30 cellular contexts compared by ENCODE assay signal in the genomic region with DNA sequence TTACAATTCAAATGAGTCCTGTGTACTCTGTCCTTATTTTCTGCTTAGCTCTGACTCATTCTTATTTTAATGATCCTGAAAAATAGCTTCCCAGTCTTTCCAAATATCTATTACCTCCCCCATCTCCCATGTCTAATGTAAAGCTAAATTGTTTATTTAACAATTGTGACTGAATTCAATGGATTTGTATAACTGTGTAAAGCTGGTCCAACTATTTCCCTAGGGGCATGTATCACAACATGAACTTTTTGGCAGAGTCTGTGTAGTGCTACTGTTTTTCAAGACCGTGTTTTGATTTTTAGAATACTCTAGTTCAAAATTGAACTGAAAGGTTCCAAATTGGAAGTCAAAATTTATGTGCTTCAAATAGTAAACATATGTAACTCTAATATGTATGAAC.
DNase-seq lines count a peak whose midpoint lies in the region; ATAC-seq and TF ChIP-seq lines count a peak whose summit lies in the region.
"Had no signal": no experiment of that assay in that cellular context is flagged by ENCODE, and none has a peak within 500 bp of the region (broad histone marks: within the 10 kb centered on the region; RNA-seq: fewer than 3 reads in every experiment).

No MANE protein-coding gene starts in this region.

- H3K27ac ChIP-seq in ACC112 (ENCODE audit: low read depth, low read length), result no peak overlapping the region
- H3K27ac ChIP-seq in PC-3 (ENCODE audit: low read length), result peak overlapping the region; percentile 41
- no peak overlapping the region for H3K27ac ChIP-seq in body of pancreas
- H3K27ac ChIP-seq in adrenal gland, result no peak overlapping the region
- H3K27ac ChIP-seq: A549, BLaER1, lower lobe of right lung, pancreas, SK-N-MC, thoracic aorta, vagina had no signal

- WGBS in body of pancreas, 2 donors, result 70 to 76% methylated on average over 1 of the region's 1 CpG
- 52 to 80% (median 72%) methylated on average over 1 of the region's 1 CpG for WGBS in adrenal gland, 4 donors

- POLR2A ChIA-PET in PC-3 (lab: Charles Lee; ENCODE audit: unreplicated experiment), result no interaction called here

- BruUV-seq in PC-3 (replicated peaks; lab: Mats Ljungman, UMichigan), result no TSS peak

- H3K9me3 Mint-ChIP-seq in HFFc6, result no peaks in the 10 kb centered on the region
- H3K9me3 Mint-ChIP-seq: activated CD4-positive, alpha-beta T cell treated with anti-CD3 and anti-CD28 coated beads, Interleukin-2, amount 10 ng/mL, durations not matched to agents 24 days and 14 days; activated naive CD8-positive, alpha-beta T cell treated with anti-CD3 and anti-CD28 coated beads for 36 hours; nephron; T-helper 1 cell treated with Interleukin-12 subunit alpha and Interleukin-12 subunit beta and Interleukin-4 antibody, amounts not matched to agents 30 μg/mL and 1 μg/mL, for 36 hours had no signal

- intact Hi-C loops in PC-3 (cut with micrococcal nuclease), result no loop called here
- intact Hi-C loops in body of pancreas (cut with DNase I), result no loop called here
- intact Hi-C loops in adrenal gland (cut with DNase I), result no loop called here

- TF ChIP-seq POLR2A in body of pancreas (IDR thresholded peaks at IDR 0.05), result no peak
- no peak for TF ChIP-seq POLR2A in adrenal gland (IDR thresholded peaks at IDR 0.05)

- H3F3A ChIP-seq in PC-3 (ENCODE audit: low read length, unreplicated experiment), result no peaks in the 10 kb centered on the region

- H3K9me3 ChIP-seq in PC-3 (ENCODE audit: low read length) (no peaks in the 10 kb centered on the region), body of pancreas (no peaks in the 10 kb centered on the region), adrenal gland (replicated peaks in 1 of 3) (no peaks in the 10 kb centered on the region)
- H3K9me3 ChIP-seq: A549, BLaER1, lower lobe of right lung, MG63, mucosa of descending colon, pancreas, thoracic aorta, vagina had no signal

- H3K27me3 ChIP-seq in ACC112 (ENCODE audit: insufficient read depth, low read length) (no peaks in the 10 kb centered on the region), PC-3 (ENCODE audit: low read length) (no peaks in the 10 kb centered on the region), body of pancreas (no peaks in the 10 kb centered on the region), adrenal gland (no peaks in the 10 kb centered on the region)
- H3K27me3 ChIP-seq: BLaER1, MG63, pancreas, vagina had no signal

- no peaks in the 10 kb centered on the region for H4K20me1 ChIP-seq in PC-3 (ENCODE audit: low read length)
- H4K20me1 ChIP-seq: BLaER1 had no signal

- H3K4me1 Mint-ChIP-seq in HFFc6 (ENCODE audit: low read depth), result peaks cover 28% of the 10 kb centered on the region
- H3K4me1 Mint-ChIP-seq: activated CD4-positive, alpha-beta T cell treated with anti-CD3 and anti-CD28 coated beads, Interleukin-2, amount 10 ng/mL, durations not matched to agents 24 days and 14 days; activated naive CD8-positive, alpha-beta T cell treated with anti-CD3 and anti-CD28 coated beads for 36 hours had no signal

- DNase-seq in HFFc6, result peak; percentile 32
- DNase-seq in PC-3, result peak; percentile 66
- peak; percentile 69 for DNase-seq in fibroblast of pulmonary artery (ENCODE audit: low read depth)
- DNase-seq in body of pancreas, result no peak
- no peak for DNase-seq in activated CD4-positive, alpha-beta T cell treated with anti-CD3 and anti-CD28 coated beads, Interleukin-2, amount 50 U/mL, for 4 hours
- no peak for DNase-seq in adrenal gland
- DNase-seq: activated CD4-positive, alpha-beta T cell treated with anti-CD3 and anti-CD28 coated beads, Interleukin-2, amount 10 ng/mL, durations not matched to agents 24 days and 14 days; activated naive CD8-positive, alpha-beta T cell treated with anti-CD3 and anti-CD28 coated beads for 36 hours; DMS79 treated with DMSO at 0.1 percent for 48 hours; effector memory CD4-positive, alpha-beta T cell; glutamatergic neuron; lower lobe of right lung; MG63; mucosa of descending colon; NCI-H2171 treated with DMSO at 0.1 percent for 48 hours; NCI-H524 treated with DMSO at 0.1 percent for 48 hours; pancreas; right cardiac atrium; RPMI8226; stimulated activated naive CD4-positive, alpha-beta T cell treated with Interleukin-2 at 50 U/mL for 16 hours had no signal

- H3K4me3 ChIP-seq in ACC112 (ENCODE audit: low read depth, low read length), result no peak overlapping the region
- H3K4me3 ChIP-seq in PC-3 (ENCODE audit: low read length), result no peak overlapping the region
- H3K4me3 ChIP-seq in fibroblast of pulmonary artery (replicated peaks; ENCODE audit: low read depth, low read length), result no peak overlapping the region
- no peak overlapping the region for H3K4me3 ChIP-seq in body of pancreas
- H3K4me3 ChIP-seq in adrenal gland, result no peak overlapping the region
- H3K4me3 ChIP-seq: A549, BLaER1, lower lobe of right lung, MG63, mucosa of descending colon, pancreas, SK-N-MC, thoracic aorta, vagina had no signal

- ATAC-seq in PC-3 (peak; percentile 79), body of pancreas (no peak), HG03439 (IDR thresholded peaks at IDR 0.05; ENCODE audit: unreplicated experiment) (no peak)
- ATAC-seq: A549, HCT116, lower lobe of right lung, mucosa of descending colon, pancreas, right cardiac atrium had no signal

- no peaks in the 10 kb centered on the region for H3K9me2 ChIP-seq in PC-3 (replicated peaks; ENCODE audit: low read length)

- H3K36me3 Mint-ChIP-seq in HFFc6 (ENCODE audit: low read depth), result no peaks in the 10 kb centered on the region; the same call in 1 of the 2 replicates
- H3K36me3 Mint-ChIP-seq: activated naive CD8-positive, alpha-beta T cell treated with anti-CD3 and anti-CD28 coated beads for 36 hours had no signal

- CTCF ChIA-PET in PC-3 (lab: Charles Lee), result interaction anchor here (0.5 kb wide), 1 partner anchor 660 kb away, joined by 3 read pairs; no protein-coding TSS in a partner anchor

- peak overlapping the region; percentile 18 for H3K4me2 ChIP-seq in PC-3 (ENCODE audit: low read length)
- H3K4me2 ChIP-seq: A549, BLaER1 had no signal

- no peak for TF ChIP-seq CTCF in HFFc6 (IDR thresholded peaks at IDR 0.05)
- no peak for TF ChIP-seq CTCF in PC-3 (conservative IDR thresholded peaks at IDR 0.05; ENCODE audit: low read depth, low read length)
- TF ChIP-seq CTCF in fibroblast of pulmonary artery (IDR thresholded peaks at IDR 0.05; ENCODE audit: low read length, missing control alignments), result no peak
- no peak for TF ChIP-seq CTCF in body of pancreas (IDR thresholded peaks at IDR 0.05)
- TF ChIP-seq CTCF in adrenal gland (IDR thresholded peaks at IDR 0.05), result no peak

- no peak overlapping the region for H3K4me3 Mint-ChIP-seq in HFFc6
- H3K4me3 Mint-ChIP-seq: activated CD4-positive, alpha-beta T cell treated with anti-CD3 and anti-CD28 coated beads, Interleukin-2, amount 10 ng/mL, durations not matched to agents 24 days and 14 days; activated naive CD8-positive, alpha-beta T cell treated with anti-CD3 and anti-CD28 coated beads for 36 hours; nephron; T-helper 1 cell treated with Interleukin-12 subunit alpha and Interleukin-12 subunit beta and Interleukin-4 antibody, amounts not matched to agents 30 μg/mL and 1 μg/mL, for 36 hours had no signal

- H3K27ac Mint-ChIP-seq in HFFc6, result no peak overlapping the region
- H3K27ac Mint-ChIP-seq: activated CD4-positive, alpha-beta T cell treated with anti-CD3 and anti-CD28 coated beads, Interleukin-2, amount 10 ng/mL, durations not matched to agents 24 days and 14 days; activated naive CD8-positive, alpha-beta T cell treated with anti-CD3 and anti-CD28 coated beads for 36 hours; nephron; T-helper 1 cell treated with Interleukin-12 subunit alpha and Interleukin-12 subunit beta and Interleukin-4 antibody, amounts not matched to agents 30 μg/mL and 1 μg/mL, for 36 hours had no signal

- no peaks in the 10 kb centered on the region; the same call in none of the 2 replicates for H3K27me3 Mint-ChIP-seq in HFFc6 (ENCODE audit: insufficient read depth)

- no peaks in the 10 kb centered on the region for H3K79me2 ChIP-seq in ACC112 (ENCODE audit: control insufficient read depth, insufficient read depth, low read length, unreplicated experiment)
- no peaks in the 10 kb centered on the region for H3K79me2 ChIP-seq in PC-3 (ENCODE audit: low read length)

- H3K9ac ChIP-seq in PC-3 (ENCODE audit: low read length), result no peak overlapping the region
- H3K9ac ChIP-seq: BLaER1 had no signal

- peaks cover 13% of the 10 kb centered on the region for H3K4me1 ChIP-seq in ACC112 (ENCODE audit: control insufficient read depth, insufficient read depth, low read length, unreplicated experiment)
- H3K4me1 ChIP-seq in PC-3 (ENCODE audit: insufficient read depth, low read length), result peaks cover 15% of the 10 kb centered on the region
- no peaks in the 10 kb centered on the region for H3K4me1 ChIP-seq in body of pancreas
- no peaks in the 10 kb centered on the region for H3K4me1 ChIP-seq in adrenal gland (replicated peaks in 1 of 2)
- H3K4me1 ChIP-seq: A549, BLaER1, lower lobe of right lung, pancreas, vagina had no signal

- H2AFZ ChIP-seq in ACC112 (ENCODE audit: low read length, unreplicated experiment) (peak overlapping the region; percentile 30), PC-3 (ENCODE audit: low read length) (no peak overlapping the region)

- no peaks in the 10 kb centered on the region for H3K36me3 ChIP-seq in ACC112 (ENCODE audit: insufficient read depth, low read length)
- no peaks in the 10 kb centered on the region for H3K36me3 ChIP-seq in PC-3 (ENCODE audit: low read depth, low read length)
- no peaks in the 10 kb centered on the region for H3K36me3 ChIP-seq in body of pancreas (replicated peaks in 1 of 2; ENCODE audit: insufficient read depth in 1 of 2, low read depth in 2 of 2)
- H3K36me3 ChIP-seq in adrenal gland (replicated peaks in 1 of 2), result no peaks in the 10 kb centered on the region
- H3K36me3 ChIP-seq: BLaER1, lower lobe of right lung, MG63, pancreas, thoracic aorta, vagina had no signal

Comparison
In these comparisons a context has a peak if more than half of its experiments do, and no peak if none do; other contexts are left out.
1. DNase-seq: peak in HFFc6 (single experiment), PC-3 (single experiment) and fibroblast of pulmonary artery (single experiment); none in body of pancreas (0 of 4), activated CD4-positive, alpha-beta T cell treated with anti-CD3 and anti-CD28 coated beads, Interleukin-2, amount 50 U/mL, for 4 hours (0 of 2) and adrenal gland (0 of 7).